Comparison of ENCODE assay signal across 8 cellular contexts in the genomic region with DNA sequence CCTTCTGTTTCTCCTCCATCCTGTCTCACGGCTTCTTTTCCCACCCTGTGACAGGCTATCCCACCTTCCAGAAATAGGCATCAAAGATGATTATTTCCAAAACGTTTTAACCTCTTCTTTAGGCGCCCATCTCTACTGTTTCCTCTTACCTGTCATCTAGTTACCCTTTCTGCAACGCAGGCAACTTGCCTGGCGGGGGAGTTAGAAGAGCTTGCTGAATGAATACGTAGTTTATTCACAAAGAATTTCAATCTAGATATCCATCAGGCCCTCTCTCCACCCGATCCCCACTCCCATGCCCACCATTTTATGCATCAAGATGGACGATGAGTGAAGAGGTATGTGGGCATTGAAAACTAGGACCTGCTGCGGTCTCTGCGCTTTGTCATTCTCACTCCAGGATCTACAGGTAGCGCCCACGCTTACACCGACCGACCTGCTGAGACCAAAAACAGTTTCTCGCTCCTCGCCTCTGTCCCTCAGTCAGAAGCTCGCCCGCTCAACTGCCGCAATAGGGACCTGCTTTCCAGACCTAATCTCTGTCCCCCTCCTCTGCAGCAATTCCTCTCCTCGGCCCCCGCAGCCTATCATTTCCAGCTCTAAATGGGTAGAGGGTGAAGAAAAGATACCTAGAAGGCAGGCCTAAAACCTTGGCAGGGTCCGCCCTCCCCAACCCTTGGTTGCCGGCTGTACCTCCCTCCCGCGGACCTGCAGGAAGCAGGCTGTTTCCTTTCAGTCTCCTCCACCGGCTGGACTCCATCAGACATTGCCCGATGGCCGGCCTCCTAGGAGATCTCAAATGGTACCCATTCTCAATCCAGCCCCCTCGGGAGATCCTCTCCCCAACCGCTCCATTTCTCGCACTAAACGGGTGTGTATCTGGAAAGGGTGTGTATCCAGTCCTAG. TPM values are rescaled to one million over a fixed set of nuclear protein-coding genes. Genes with fewer than 3 reads are reported as not detected.
DNase-seq lines count a peak whose midpoint lies in the region; ATAC-seq and TF ChIP-seq lines count a peak whose summit lies in the region.

No MANE protein-coding gene starts in this region.

- no peak for ATAC-seq in Right ventricle myocardium inferior
- peak; percentile 40 to 68 for ATAC-seq in right cardiac atrium

- peaks cover 18% of the 10 kb centered on the region for H3K4me1 Mint-ChIP-seq in activated T-helper 2 cell treated with anti-CD3 and anti-CD28 coated beads, Interferon-gamma antibody, Interleukin-2, Interleukin-4, amounts not matched to agents 10 μg/mL and 5 μg/mL and 100 μg/mL, durations not matched to agents 14 hours and 24 hours and 36 hours (ENCODE audit: low read depth)

- no peaks in the 10 kb centered on the region for H3K36me3 ChIP-seq in cardiac muscle cell
- H3K36me3 ChIP-seq in skeletal muscle satellite cell (ENCODE audit: insufficient read depth, low read length): no peaks in the 10 kb centered on the region

- peak overlapping the region; percentile 85 for H3K27ac Mint-ChIP-seq in activated T-helper 2 cell treated with anti-CD3 and anti-CD28 coated beads, Interferon-gamma antibody, Interleukin-2, Interleukin-4, amounts not matched to agents 10 μg/mL and 5 μg/mL and 100 μg/mL, durations not matched to agents 14 hours and 24 hours and 36 hours

- WGBS in right cardiac atrium: 3% methylated on average over 32 of the region's 32 CpGs

- peak overlapping the region; percentile 95 for H3K4me3 Mint-ChIP-seq in activated T-helper 2 cell treated with anti-CD3 and anti-CD28 coated beads, Interferon-gamma antibody, Interleukin-2, Interleukin-4, amounts not matched to agents 10 μg/mL and 5 μg/mL and 100 μg/mL, durations not matched to agents 14 hours and 24 hours and 36 hours (ENCODE audit: low read depth)

- H3K4me3 ChIP-seq in cardiac muscle cell (peak overlapping the region; percentile 42), right cardiac atrium (ENCODE audit: low read length) (peak overlapping the region; percentile 43), skeletal muscle satellite cell (ENCODE audit: low read length) (no peak overlapping the region)
- peak overlapping the region; percentile 65 for H3K4me3 ChIP-seq in Jurkat, Clone E6-1 (ENCODE audit: low read length)

- no peaks in the 10 kb centered on the region for H3K27me3 ChIP-seq in cardiac muscle cell
- H3K27me3 ChIP-seq in right cardiac atrium (ENCODE audit: control insufficient read depth, insufficient read depth): no peaks in the 10 kb centered on the region
- peaks cover 4% of the 10 kb centered on the region for H3K27me3 ChIP-seq in skeletal muscle satellite cell (ENCODE audit: control insufficient read depth, insufficient read depth, low read length)

- H3K4me1 ChIP-seq in cardiac muscle cell (ENCODE audit: low read depth) (no peaks in the 10 kb centered on the region), right cardiac atrium (ENCODE audit: control insufficient read depth, insufficient read depth, low read length) (no peaks in the 10 kb centered on the region), skeletal muscle satellite cell (ENCODE audit: control insufficient read depth, insufficient read depth, low read length) (no peaks in the 10 kb centered on the region)

- H3K4me2 ChIP-seq in skeletal muscle satellite cell (ENCODE audit: low read length): peak overlapping the region; percentile 64

- H3K9me3 Mint-ChIP-seq in activated T-helper 2 cell treated with anti-CD3 and anti-CD28 coated beads, Interferon-gamma antibody, Interleukin-2, Interleukin-4, amounts not matched to agents 10 μg/mL and 5 μg/mL and 100 μg/mL, durations not matched to agents 14 hours and 24 hours and 36 hours: no peaks in the 10 kb centered on the region

- no peaks in the 10 kb centered on the region for H3K36me3 Mint-ChIP-seq in activated T-helper 2 cell treated with anti-CD3 and anti-CD28 coated beads, Interferon-gamma antibody, Interleukin-2, Interleukin-4, amounts not matched to agents 10 μg/mL and 5 μg/mL and 100 μg/mL, durations not matched to agents 14 hours and 24 hours and 36 hours (ENCODE audit: low read depth)

- no peak overlapping the region for H3K9ac ChIP-seq in skeletal muscle satellite cell (ENCODE audit: low read depth, low read length)

- no peak overlapping the region for H3K27ac ChIP-seq in cardiac muscle cell
- no peak overlapping the region for H3K27ac ChIP-seq in right cardiac atrium (ENCODE audit: low read length)

- no peak for TF ChIP-seq CTCF in cardiac muscle cell (IDR thresholded peaks at IDR 0.05; ENCODE audit: low read depth, low read length)

- intact Hi-C loops in Right ventricle myocardium inferior (cut with DNase I) (no loop called here), right cardiac atrium (cut with DNase I) (no loop called here), posterior vena cava (cut with DNase I) (no loop called here)
- intact Hi-C loops in activated T-helper 2 cell treated with anti-CD3 and anti-CD28 coated beads, Interferon-gamma antibody, Interleukin-2, Interleukin-4, amounts not matched to agents 10 μg/mL and 5 μg/mL and 100 μg/mL, durations not matched to agents 14 hours and 24 hours and 36 hours (cut with micrococcal nuclease): no loop called here

- H3K9me3 ChIP-seq in cardiac muscle cell (ENCODE audit: low read depth) (no peaks in the 10 kb centered on the region), right cardiac atrium (ENCODE audit: control insufficient read depth, low read length) (no peaks in the 10 kb centered on the region), skeletal muscle satellite cell (replicated peaks; ENCODE audit: low read length) (no peaks in the 10 kb centered on the region)

- H3K27me3 Mint-ChIP-seq in activated T-helper 2 cell treated with anti-CD3 and anti-CD28 coated beads, Interferon-gamma antibody, Interleukin-2, Interleukin-4, amounts not matched to agents 10 μg/mL and 5 μg/mL and 100 μg/mL, durations not matched to agents 14 hours and 24 hours and 36 hours (ENCODE audit: low read depth): no peaks in the 10 kb centered on the region

- peak in 1 of 2 donors; percentile 6 for DNase-seq in cardiac muscle cell (ENCODE audit: low read depth in 1 of 2, low spot score in 1 of 2)
- DNase-seq in Right ventricle myocardium inferior (ENCODE audit: missing footprints): no peak
- DNase-seq in Jurkat, Clone E6-1 (ENCODE audit: low read depth, low spot score): no peak
- DNase-seq in activated T-helper 2 cell treated with anti-CD3 and anti-CD28 coated beads, Interferon-gamma antibody, Interleukin-2, Interleukin-4, amounts not matched to agents 10 μg/mL and 5 μg/mL and 100 μg/mL, durations not matched to agents 14 hours and 24 hours and 36 hours (ENCODE audit: low spot score): peak; percentile 7
- no peak for DNase-seq in right cardiac atrium
- DNase-seq in posterior vena cava (ENCODE audit: low spot score): no peak
- DNase-seq in GOT3 (lab: John Stamatoyannopoulos, UW): no peak

RNA-seq across cellular contexts. Expression of gene BEX5, which starts 0.6 kb away (rescaled TPM):
- total RNA-seq in cardiac muscle cell: 6.3 and 10.6 TPM in 2 replicates
- polyA plus RNA-seq in cardiac muscle cell: 7.3 and 10.3 TPM in 2 replicates
- 0.68 TPM for total RNA-seq in Right ventricle myocardium inferior
- not detected for polyA plus RNA-seq in Jurkat, Clone E6-1 (2012; ENCODE audit: insufficient read depth, insufficient read length)
- 1.9 and 2.8 TPM in 2 replicates for total RNA-seq in activated T-helper 2 cell treated with anti-CD3 and anti-CD28 coated beads, Interferon-gamma antibody, Interleukin-2, Interleukin-4, amounts not matched to agents 10 μg/mL and 5 μg/mL and 100 μg/mL, durations not matched to agents 14 hours and 24 hours and 36 hours
- total RNA-seq in right cardiac atrium: 1 to 10 TPM; 1.2 to 4.7 (median 3.4) TPM
- 2.4 TPM for polyA plus RNA-seq in right cardiac atrium
- total RNA-seq in skeletal muscle satellite cell (2012; rRNA removed): not detected in 2 replicates
- total RNA-seq in posterior vena cava: 1 to 10 TPM; 3.0 TPM

RNA-seq across cellular contexts. Expression of gene TCEAL6, which starts 12.9 kb away (rescaled TPM):
- total RNA-seq in cardiac muscle cell: not detected in 2 replicates
- polyA plus RNA-seq in cardiac muscle cell: not detected in 2 replicates
- not detected for total RNA-seq in Right ventricle myocardium inferior
- not detected for polyA plus RNA-seq in Jurkat, Clone E6-1 (2012; ENCODE audit: insufficient read depth, insufficient read length)
- not detected in 2 replicates for total RNA-seq in activated T-helper 2 cell treated with anti-CD3 and anti-CD28 coated beads, Interferon-gamma antibody, Interleukin-2, Interleukin-4, amounts not matched to agents 10 μg/mL and 5 μg/mL and 100 μg/mL, durations not matched to agents 14 hours and 24 hours and 36 hours
- total RNA-seq in right cardiac atrium: not detected
- polyA plus RNA-seq in right cardiac atrium: not detected
- total RNA-seq in skeletal muscle satellite cell (2012; rRNA removed): not detected in 2 replicates
- total RNA-seq in posterior vena cava: not detected

RNA-seq across cellular contexts. Expression of gene TCEAL2, which starts 29.7 kb away (rescaled TPM):
- 1.2 and 2.4 TPM in 2 replicates for total RNA-seq in cardiac muscle cell
- polyA plus RNA-seq in cardiac muscle cell: 4.5 and 6.4 TPM in 2 replicates
- total RNA-seq in Right ventricle myocardium inferior: not detected
- 1.2 TPM for polyA plus RNA-seq in Jurkat, Clone E6-1 (2012; ENCODE audit: insufficient read depth, insufficient read length)
- not detected in 2 replicates for total RNA-seq in activated T-helper 2 cell treated with anti-CD3 and anti-CD28 coated beads, Interferon-gamma antibody, Interleukin-2, Interleukin-4, amounts not matched to agents 10 μg/mL and 5 μg/mL and 100 μg/mL, durations not matched to agents 14 hours and 24 hours and 36 hours
- total RNA-seq in right cardiac atrium: 10 to 100 TPM in 3 of 4 donors, 1 to 10 TPM in 1; 3.1 to 20.6 (median 19.4) TPM
- polyA plus RNA-seq in right cardiac atrium: 7.6 TPM
- not detected in 2 replicates for total RNA-seq in skeletal muscle satellite cell (2012; rRNA removed)
- total RNA-seq in posterior vena cava: 10 to 100 TPM in 1 of 2 donors, 1 to 10 TPM in 1; 8.7 to 10.1 TPM

RNA-seq across cellular contexts. Expression of gene TCP11X1, which starts 59.9 kb away (rescaled TPM):
- total RNA-seq in cardiac muscle cell (not detected in 2 replicates), Right ventricle myocardium inferior (not detected), right cardiac atrium (not detected), posterior vena cava (not detected)
- polyA plus RNA-seq in cardiac muscle cell (not detected in 2 replicates), right cardiac atrium (not detected)
- polyA plus RNA-seq in Jurkat, Clone E6-1 (2012; ENCODE audit: insufficient read depth, insufficient read length): not detected
- not detected in 2 replicates for total RNA-seq in activated T-helper 2 cell treated with anti-CD3 and anti-CD28 coated beads, Interferon-gamma antibody, Interleukin-2, Interleukin-4, amounts not matched to agents 10 μg/mL and 5 μg/mL and 100 μg/mL, durations not matched to agents 14 hours and 24 hours and 36 hours
- total RNA-seq in skeletal muscle satellite cell (2012; rRNA removed): not detected in 2 replicates
